Comparison of ENCODE assay signal across 8 cellular contexts in genomic region chr14:76761849-76762616, GRCh38. TPM values are rescaled to one million over a fixed set of nuclear protein-coding genes. Genes with fewer than 3 reads are reported as not detected.
DNase-seq lines count a peak whose midpoint lies in the region; ATAC-seq and TF ChIP-seq lines count a peak whose summit lies in the region.

No MANE protein-coding gene starts in this region.

- peak; percentile 39 for ATAC-seq in GM21529 (IDR thresholded peaks at IDR 0.05; ENCODE audit: unreplicated experiment)
- peak; percentile 76 for ATAC-seq in SK-N-SH treated with all-trans-retinoic acid at 6 μM for 48 hours
- peak; percentile 63 for ATAC-seq in omental fat pad (ENCODE audit: low FRiP score)
- no peak for ATAC-seq in HG03045 (IDR thresholded peaks at IDR 0.05; ENCODE audit: unreplicated experiment)

- H3K9me3 ChIP-seq in BLaER1: no peaks in the 10 kb centered on the region

- peaks cover 20% of the 10 kb centered on the region for H3K27me3 ChIP-seq in BLaER1

- H4K20me1 ChIP-seq in BLaER1: peaks cover 8% of the 10 kb centered on the region; the same call in 1 of the 2 replicates

- DNase-seq in fibroblast of the aortic adventitia (ENCODE audit: low read depth) (no peak), omental fat pad (ENCODE audit: low spot score) (no peak), NCI-H524 treated with DMSO at 0.1 percent for 48 hours (lab: John Stamatoyannopoulos, UW) (no peak), NCI-H2029 (lab: John Stamatoyannopoulos, UW) (no peak)

- H3K27ac ChIP-seq in BLaER1: peak overlapping the region; percentile 27

- H3K4me3 ChIP-seq in BLaER1 (peak overlapping the region; percentile 86), fibroblast of the aortic adventitia (ENCODE audit: low read depth, low read length) (peak overlapping the region; percentile 77)

- H3K4me2 ChIP-seq in BLaER1: peak overlapping the region; percentile 81

- no peaks in the 10 kb centered on the region for H3K36me3 ChIP-seq in BLaER1

- peaks cover 42% of the 10 kb centered on the region for H3K4me1 ChIP-seq in BLaER1

- TF ChIP-seq CTCF in fibroblast of the aortic adventitia (IDR thresholded peaks at IDR 0.05; ENCODE audit: insufficient read depth, low read length) (no peak), omental fat pad (IDR thresholded peaks at IDR 0.05) (no peak)

- peak overlapping the region; percentile 77 for H3K9ac ChIP-seq in BLaER1

TF ChIP-seq in SK-N-SH treated with all-trans-retinoic acid at 6 μM for 48 hours, 23 proteins besides CTCF, POLR2A, EP300 and RAD21:
- no peak for TF ChIP-seq CREB5 (CRISPR knock-in tag; IDR thresholded peaks at IDR 0.05; ENCODE audit: low read depth)
- no peak for TF ChIP-seq ARNTL (CRISPR knock-in tag; IDR thresholded peaks at IDR 0.05; ENCODE audit: borderline replicate concordance, low read depth)
- no peak for TF ChIP-seq ZNF565 (CRISPR knock-in tag; conservative IDR thresholded peaks at IDR 0.05; ENCODE audit: low read depth)
- no peak for TF ChIP-seq GLIS3 (CRISPR knock-in tag; IDR thresholded peaks at IDR 0.05)
- no peak for TF ChIP-seq ZFP30 (CRISPR knock-in tag; IDR thresholded peaks at IDR 0.05)
- TF ChIP-seq SNAI2 (CRISPR knock-in tag; IDR thresholded peaks at IDR 0.05): no peak
- no peak for TF ChIP-seq ZC3H10 (CRISPR knock-in tag; IDR thresholded peaks at IDR 0.05)
- no peak for TF ChIP-seq ZFP3 (CRISPR knock-in tag; IDR thresholded peaks at IDR 0.05)
- TF ChIP-seq CSDC2 (CRISPR knock-in tag; IDR thresholded peaks at IDR 0.05): no peak
- no peak for TF ChIP-seq OSR1 (CRISPR knock-in tag; IDR thresholded peaks at IDR 0.05)
- TF ChIP-seq ESRRG (CRISPR knock-in tag; IDR thresholded peaks at IDR 0.05): no peak
- TF ChIP-seq BACH2 (CRISPR knock-in tag; IDR thresholded peaks at IDR 0.05; ENCODE audit: borderline replicate concordance): no peak
- no peak for TF ChIP-seq ISL1 (CRISPR knock-in tag; IDR thresholded peaks at IDR 0.05)
- no peak for TF ChIP-seq ZNF8 (CRISPR knock-in tag; IDR thresholded peaks at IDR 0.05)
- TF ChIP-seq POU6F1 (CRISPR knock-in tag; IDR thresholded peaks at IDR 0.05; ENCODE audit: borderline replicate concordance, low read depth): no peak
- no peak for TF ChIP-seq RARB (CRISPR knock-in tag; IDR thresholded peaks at IDR 0.05)
TF ChIP-seq in SK-N-SH treated with all-trans-retinoic acid at 6 μM for 48 hours: peak in this region for 0.

RNA-seq across cellular contexts. Expression of gene VASH1, which starts 0.8 kb away (rescaled TPM):
- total RNA-seq in fibroblast of the aortic adventitia (ENCODE audit: low replicate concordance): 4.4 and 12.7 TPM in 2 replicates
- 10 to 100 TPM in 2 of 4 donors, 1 to 10 TPM in 2; 5.6 to 22.9 (median 11.0) TPM for total RNA-seq in omental fat pad

RNA-seq across cellular contexts. Expression of gene ANGEL1, which starts 50.6 kb away (rescaled TPM):
- 5.8 and 6.7 TPM in 2 replicates for total RNA-seq in fibroblast of the aortic adventitia (ENCODE audit: low replicate concordance)
- total RNA-seq in omental fat pad: 10 to 100 TPM; 11.8 to 18.8 (median 16.3) TPM
